Comparison of ENCODE assay signal across 8 cellular contexts in genomic region chr6:33425668-33426577, GRCh38. TPM values are rescaled to one million over a fixed set of nuclear protein-coding genes. Genes with fewer than 3 reads are reported as not detected.
DNase-seq lines count a peak whose midpoint lies in the region; ATAC-seq and TF ChIP-seq lines count a peak whose summit lies in the region.

No MANE protein-coding gene starts in this region.

- 2% methylated on average over 43 of the region's 43 CpGs for WGBS in thymus

- DNase-seq in AG09309 (ENCODE audit: low read depth) = peak; percentile 21
- peak; percentile 78 for DNase-seq in LHCN-M2 (ENCODE audit: low read depth)
- DNase-seq in activated naive CD4-positive, alpha-beta T cell treated with anti-CD3 and anti-CD28 coated beads, Interleukin-2, amount 50 U/mL, for 72 hours (ENCODE audit: low spot score in 2 of 2) = peak; percentile 82 to 86
- peak; percentile 90 for DNase-seq in glomerular visceral epithelial cell (ENCODE audit: extremely low spot score)
- peak; percentile 94 for DNase-seq in osteocyte (ENCODE audit: extremely low spot score, unreplicated experiment)

- H3K4me1 Mint-ChIP-seq in osteocyte (ENCODE audit: unreplicated experiment) = peaks cover 71% of the 10 kb centered on the region

- H3K27me3 Mint-ChIP-seq in osteocyte (ENCODE audit: unreplicated experiment) = no peaks in the 10 kb centered on the region

- H3K4me3 ChIP-seq in AG09309 (ENCODE audit: control insufficient read depth, low read depth, low read length) = peak overlapping the region; percentile 65
- H3K4me3 ChIP-seq in thymus (ENCODE audit: low read length) = peak overlapping the region; percentile 84

- H3K4me3 Mint-ChIP-seq in osteocyte (ENCODE audit: unreplicated experiment) = peak overlapping the region; percentile 87

- TF ChIP-seq CTCF in AG09309 (IDR thresholded peaks at IDR 0.05; ENCODE audit: control insufficient read depth, insufficient read depth, low read depth, low read length, missing control alignments) (peak; percentile 71), osteocyte (IDR thresholded peaks at IDR 0.05) (peak; percentile 81)

- no peaks in the 10 kb centered on the region for H3K9me3 ChIP-seq in thymus (ENCODE audit: control insufficient read depth)

- peaks cover 14 to 32% of the 10 kb centered on the region in 2 donors for H3K36me3 Mint-ChIP-seq in activated naive CD4-positive, alpha-beta T cell treated with anti-CD3 and anti-CD28 coated beads, Interleukin-2, amount 50 U/mL, for 72 hours
- H3K36me3 Mint-ChIP-seq in osteocyte (ENCODE audit: unreplicated experiment) = peaks cover 8% of the 10 kb centered on the region

- no peaks in the 10 kb centered on the region for H3K36me3 ChIP-seq in thymus (ENCODE audit: control insufficient read depth, insufficient read depth)

- peak overlapping the region; percentile 93 for H3K27ac ChIP-seq in thymus (ENCODE audit: low read depth)

- no peaks in the 10 kb centered on the region for H3K9me3 Mint-ChIP-seq in activated naive CD4-positive, alpha-beta T cell treated with anti-CD3 and anti-CD28 coated beads, Interleukin-2, amount 50 U/mL, for 72 hours
- no peaks in the 10 kb centered on the region for H3K9me3 Mint-ChIP-seq in osteocyte (ENCODE audit: unreplicated experiment)

- H3K4me1 ChIP-seq in thymus (ENCODE audit: control insufficient read depth, insufficient read depth, low read length) = peaks cover 40% of the 10 kb centered on the region

- H3K27ac Mint-ChIP-seq in activated naive CD4-positive, alpha-beta T cell treated with anti-CD3 and anti-CD28 coated beads, Interleukin-2, amount 50 U/mL, for 72 hours = peak overlapping the region; percentile 93 to 95
- H3K27ac Mint-ChIP-seq in osteocyte (ENCODE audit: unreplicated experiment) = peak overlapping the region; percentile 97

- ATAC-seq in GM19023 (IDR thresholded peaks at IDR 0.05; ENCODE audit: unreplicated experiment) (peak; percentile 42), SK-N-SH treated with all-trans-retinoic acid at 6 μM for 48 hours (peak; percentile 80)
- peak; percentile 66 to 73 for ATAC-seq in activated naive CD4-positive, alpha-beta T cell treated with anti-CD3 and anti-CD28 coated beads, Interleukin-2, amount 50 U/mL, for 72 hours

- H3K27me3 ChIP-seq in thymus (ENCODE audit: control insufficient read depth, insufficient read depth) = no peaks in the 10 kb centered on the region

TF ChIP-seq in SK-N-SH treated with all-trans-retinoic acid at 6 μM for 48 hours, 23 proteins besides CTCF, POLR2A, EP300 and RAD21:
- TF ChIP-seq TOX (CRISPR knock-in tag; IDR thresholded peaks at IDR 0.05; ENCODE audit: borderline replicate concordance) (no peak), ZFP3 (CRISPR knock-in tag; IDR thresholded peaks at IDR 0.05) (no peak), SNAI2 (CRISPR knock-in tag; IDR thresholded peaks at IDR 0.05) (no peak), CSRNP3 (CRISPR knock-in tag; IDR thresholded peaks at IDR 0.05) (no peak), GLIS3 (CRISPR knock-in tag; IDR thresholded peaks at IDR 0.05) (no peak), CSDC2 (CRISPR knock-in tag; IDR thresholded peaks at IDR 0.05) (no peak), ZNF70 (CRISPR knock-in tag; IDR thresholded peaks at IDR 0.05) (no peak), ARNTL (CRISPR knock-in tag; IDR thresholded peaks at IDR 0.05; ENCODE audit: borderline replicate concordance, low read depth) (no peak), ISL1 (CRISPR knock-in tag; IDR thresholded peaks at IDR 0.05) (no peak), ZC3H10 (CRISPR knock-in tag; IDR thresholded peaks at IDR 0.05) (no peak), TCF4 (CRISPR knock-in tag; IDR thresholded peaks at IDR 0.05; ENCODE audit: borderline replicate concordance) (no peak), ESRRG (CRISPR knock-in tag; IDR thresholded peaks at IDR 0.05) (no peak), PPARA (CRISPR knock-in tag; IDR thresholded peaks at IDR 0.05; ENCODE audit: borderline replicate concordance) (no peak)
TF ChIP-seq in SK-N-SH treated with all-trans-retinoic acid at 6 μM for 48 hours: peak in this region for 0.

RNA-seq across cellular contexts. Expression of gene SYNGAP1, which starts 6.1 kb away (rescaled TPM):
- total RNA-seq in LHCN-M2 (2014; rRNA removed) (2.4 and 4.2 TPM in 2 replicates), osteocyte (30.7 and 34.7 TPM in 2 replicates)
- 5.9 TPM for polyA plus RNA-seq in LHCN-M2 (2012)
- total RNA-seq in activated naive CD4-positive, alpha-beta T cell treated with anti-CD3 and anti-CD28 coated beads, Interleukin-2, amount 50 U/mL, for 72 hours = 10 to 100 TPM; 70.5 to 71.7 TPM
- 26.7 TPM for polyA plus RNA-seq in thymus

RNA-seq across cellular contexts. Expression of gene CUTA, which starts 8.0 kb away (rescaled TPM):
- total RNA-seq in LHCN-M2 (2014; rRNA removed) (230 and 234 TPM in 2 replicates), osteocyte (302 and 325 TPM in 2 replicates)
- polyA plus RNA-seq in LHCN-M2 (2012) = 692 TPM
- total RNA-seq in activated naive CD4-positive, alpha-beta T cell treated with anti-CD3 and anti-CD28 coated beads, Interleukin-2, amount 50 U/mL, for 72 hours = 100 to 1,000 TPM; 186 to 334 TPM
- 199 TPM for polyA plus RNA-seq in thymus

RNA-seq across cellular contexts. Expression of gene PHF1, which starts 15.1 kb away (rescaled TPM):
- total RNA-seq in LHCN-M2 (2014; rRNA removed) (39.3 and 49.7 TPM in 2 replicates), osteocyte (50.3 and 53.5 TPM in 2 replicates)
- polyA plus RNA-seq in LHCN-M2 (2012) = 35.3 TPM
- total RNA-seq in activated naive CD4-positive, alpha-beta T cell treated with anti-CD3 and anti-CD28 coated beads, Interleukin-2, amount 50 U/mL, for 72 hours = 100 to 1,000 TPM in 1 of 2 donors, 10 to 100 TPM in 1; 27.5 to 156 TPM
- 141 TPM for polyA plus RNA-seq in thymus

RNA-seq across cellular contexts. Expression of gene ZBTB9, which starts 28.5 kb away (rescaled TPM):
- total RNA-seq in LHCN-M2 (2014; rRNA removed) (5.5 and 5.7 TPM in 2 replicates), osteocyte (7.0 and 7.5 TPM in 2 replicates)
- 7.4 TPM for polyA plus RNA-seq in LHCN-M2 (2012)
- 10 to 100 TPM in 1 of 2 donors, 1 to 10 TPM in 1; 9.4 to 12.5 TPM for total RNA-seq in activated naive CD4-positive, alpha-beta T cell treated with anti-CD3 and anti-CD28 coated beads, Interleukin-2, amount 50 U/mL, for 72 hours
- 9.0 TPM for polyA plus RNA-seq in thymus

RNA-seq across cellular contexts. Expression of gene KIFC1, which starts 34.3 kb away (rescaled TPM):
- total RNA-seq in LHCN-M2 (2014; rRNA removed) (97.6 and 98.5 TPM in 2 replicates), osteocyte (10.8 and 11.6 TPM in 2 replicates)
- 37.6 TPM for polyA plus RNA-seq in LHCN-M2 (2012)
- total RNA-seq in activated naive CD4-positive, alpha-beta T cell treated with anti-CD3 and anti-CD28 coated beads, Interleukin-2, amount 50 U/mL, for 72 hours = 100 to 1,000 TPM; 103 to 170 TPM
- 5.5 TPM for polyA plus RNA-seq in thymus

Comparison
In these comparisons a context has a peak if more than half of its experiments do, and no peak if none do; other contexts are left out.
1. Peak in every context shown above with its lines: DNase-seq, ATAC-seq, H3K4me3 ChIP-seq and H3K27ac ChIP-seq.
2. DNase-seq: peak in every context shown above with its lines; median percentile 94 in osteocyte; 90 in glomerular visceral epithelial cell; 84 in activated naive CD4-positive, alpha-beta T cell treated with anti-CD3 and anti-CD28 coated beads, Interleukin-2, amount 50 U/mL, for 72 hours; 78 in LHCN-M2; 21 in AG09309.